ENCODE assay signal across 8 cellular contexts in genomic region chr12:62793256-62794217, GRCh38.
A peak's percentile ranks its signal among the peaks of the same experiment; 100 is the strongest.
DNase-seq lines count a peak whose midpoint lies in the region; ATAC-seq and TF ChIP-seq lines count a peak whose summit lies in the region.

No MANE protein-coding gene starts in this region.

- in situ Hi-C loops in astrocyte of the spinal cord (cut with HindIII; ENCODE audit: low sequenced_read_pairs): loop anchor here (25.0 kb wide), 1 partner anchor 181 kb away; no protein-coding TSS in a partner anchor

- no peaks in the 10 kb centered on the region for H4K20me1 ChIP-seq in HCT116 (ENCODE audit: insufficient read depth)

- no peak overlapping the region for H3K4me3 ChIP-seq in HCT116 (replicated peaks in 1 of 2; ENCODE audit: low read depth in 1 of 2, low read length in 2 of 2)
- H3K4me3 ChIP-seq in astrocyte of the spinal cord (ENCODE audit: low read depth, low read length): no peak overlapping the region
- H3K4me3 ChIP-seq in skeletal muscle cell (ENCODE audit: low read depth, low read length): no peak overlapping the region

- H3K27ac ChIP-seq in HCT116 (ENCODE audit: low read depth, low read length): no peak overlapping the region

- TF ChIP-seq POLR2A in HCT116 (IDR thresholded peaks at IDR 0.05; ENCODE audit: borderline replicate concordance, extremely low read depth, insufficient read depth, insufficient read length): no peak

- no peaks in the 10 kb centered on the region for H3K36me3 ChIP-seq in HCT116 (ENCODE audit: control insufficient read depth in 1 of 2, insufficient read depth in 2 of 2, low read length in 2 of 2)

- RAD21 ChIA-PET in HCT116 (lab: Charles Lee; ENCODE audit: low non-redundant PET in 1 of 2, low total read pairs in 2 of 2, uncharacterized antibody in 2 of 2, unreplicated experiment in 2 of 2): interaction anchor here (0.8 to 2.3 kb wide), 4 partner anchors 68 to 355 kb away, joined by 5 to 6 read pairs (median 6); no protein-coding TSS in a partner anchor

- intact Hi-C loops in HCT116 (cut with micrococcal nuclease): loop anchor here (1.0 to 2.0 kb wide), 4 partner anchors 69 to 355 kb away; no protein-coding TSS in a partner anchor

- no peak overlapping the region for H3K9ac ChIP-seq in HCT116 (ENCODE audit: low read length)

- no peaks in the 10 kb centered on the region for H3K27me3 ChIP-seq in HCT116 (ENCODE audit: insufficient read depth, low read length)

- CTCF ChIA-PET in HCT116 (lab: Charles Lee): interaction anchor here (0.6 to 8.2 kb wide), 16 partner anchors 9 to 367 kb away, joined by 3 to 79 read pairs (median 4); no protein-coding TSS in a partner anchor

- TF ChIP-seq CTCF in HCT116 (IDR thresholded peaks at IDR 0.05 in 2 of 3, conservative IDR thresholded peaks at IDR 0.05 in 1 of 3; ENCODE audit: borderline replicate concordance in 1 of 3, insufficient read depth in 1 of 3, low read depth in 2 of 3, low read length in 2 of 3): peak; percentile 87 to 94 (median 91)
- peak; percentile 93 for TF ChIP-seq CTCF in astrocyte of the spinal cord (IDR thresholded peaks at IDR 0.05; ENCODE audit: low read depth, low read length)

- peak overlapping the region; percentile 4; the same call in 1 of the 2 replicates for H3K4me2 ChIP-seq in HCT116 (ENCODE audit: low read length)

- POLR2A ChIA-PET in HCT116 (lab: Charles Lee): interaction anchor here (0.7 to 1.2 kb wide), 2 partner anchors 129 to 190 kb away, joined by 5 to 7 read pairs; no protein-coding TSS in a partner anchor

- ATAC-seq in HCT116 (peak; percentile 78), HG03521 (IDR thresholded peaks at IDR 0.05; ENCODE audit: unreplicated experiment) (no peak)

- DNase-seq in EL (peak; percentile 89), HCT116 (ENCODE audit: low read depth, low spot score) (peak; percentile 60), NCI-H1694 treated with DMSO at 0.1 percent for 48 hours (lab: John Stamatoyannopoulos, UW) (peak; percentile 96), T-helper 22 cell (ENCODE audit: low read depth) (peak; percentile 28), astrocyte of the spinal cord (ENCODE audit: low read depth, low spot score) (peak; percentile 90), hippocampal formation (lab: John Stamatoyannopoulos, UW) (peak; percentile 78 to 91), skeletal muscle cell (ENCODE audit: low read depth) (peak; percentile 88)

- TF ChIP-seq RAD21 in HCT116 (IDR thresholded peaks at IDR 0.05; ENCODE audit: low read depth): peak; percentile 98

- no peaks in the 10 kb centered on the region for H3K9me2 ChIP-seq in HCT116 (ENCODE audit: insufficient read depth)

- BruUV-seq in HCT116 (replicated peaks; lab: Mats Ljungman, UMichigan): no TSS peak

- peaks cover 2 to 9% of the 10 kb centered on the region in 2 experiments; a peak in 2 of 4 replicates for H3K4me1 ChIP-seq in HCT116 (ENCODE audit: control insufficient read depth in 1 of 2, insufficient read depth in 2 of 2, low read length in 2 of 2)

- H2AFZ ChIP-seq in HCT116 (ENCODE audit: low read depth, low read length, poor library complexity, severe bottlenecking): peak overlapping the region; percentile 11

- H3K79me2 ChIP-seq in HCT116 (ENCODE audit: insufficient read depth, low read length): no peaks in the 10 kb centered on the region

- no peaks in the 10 kb centered on the region for H3K9me3 ChIP-seq in HCT116 (ENCODE audit: control insufficient read depth in 1 of 2, insufficient read depth in 1 of 2, low read depth in 1 of 2, low read length in 2 of 2)

TF ChIP-seq in HCT116, 20 proteins besides CTCF, POLR2A, EP300 and RAD21:
- TF ChIP-seq ATF3 (IDR thresholded peaks at IDR 0.05): no peak
- no peak for TF ChIP-seq JUND (IDR thresholded peaks at IDR 0.05)
- no peak for TF ChIP-seq REST (IDR thresholded peaks at IDR 0.05; ENCODE audit: low read depth)
- no peak for TF ChIP-seq CBX3 (IDR thresholded peaks at IDR 0.05; ENCODE audit: low read depth)
- TF ChIP-seq YY1 (IDR thresholded peaks at IDR 0.05; ENCODE audit: extremely low read depth, insufficient replicate concordance, low read depth, low read length): peak; percentile 46
- TF ChIP-seq MAX (IDR thresholded peaks at IDR 0.05): peak; percentile 46; the same call in 1 of the 2 replicates
- no peak; the same call in 1 of the 2 replicates for TF ChIP-seq SRF (IDR thresholded peaks at IDR 0.05; ENCODE audit: low read depth)
- no peak for TF ChIP-seq FOSL1 (IDR thresholded peaks at IDR 0.05; ENCODE audit: low read depth)
- TF ChIP-seq ZFX (IDR thresholded peaks at IDR 0.05): no peak
- TF ChIP-seq SP1 (IDR thresholded peaks at IDR 0.05; ENCODE audit: low read depth): no peak
- no peak for TF ChIP-seq EZH2phosphoT487 (IDR thresholded peaks at IDR 0.05; ENCODE audit: borderline replicate concordance)
- no peak for TF ChIP-seq ELF1 (IDR thresholded peaks at IDR 0.05; ENCODE audit: borderline replicate concordance, low read depth)
- TF ChIP-seq TCF7L2 (IDR thresholded peaks at IDR 0.05; ENCODE audit: borderline replicate concordance, extremely low read depth, insufficient read depth, insufficient read length): no peak
- no peak for TF ChIP-seq ZBTB33 (IDR thresholded peaks at IDR 0.05; ENCODE audit: extremely low read depth, insufficient replicate concordance, low read length)
- no peak for TF ChIP-seq ZNF274 (IDR thresholded peaks at IDR 0.05; ENCODE audit: low read depth, low read length)
- no peak for TF ChIP-seq SIN3A (IDR thresholded peaks at IDR 0.05; ENCODE audit: low read depth)
- TF ChIP-seq POLR2AphosphoS5 (IDR thresholded peaks at IDR 0.05; ENCODE audit: low read depth, low read length): no peak
- TF ChIP-seq CEBPB (IDR thresholded peaks at IDR 0.05; ENCODE audit: low read depth): peak; percentile 65; the same call in 1 of the 2 replicates

Comparison
In these comparisons a context has a peak if more than half of its experiments do, and no peak if none do; other contexts are left out.
1. DNase-seq: peak in every context shown above with its lines; median percentile 96 in NCI-H1694 treated with DMSO at 0.1 percent for 48 hours; 90 in astrocyte of the spinal cord; 89 in EL; 88 in skeletal muscle cell; 84 in hippocampal formation; 60 in HCT116; 28 in T-helper 22 cell.